In the genomic region with DNA sequence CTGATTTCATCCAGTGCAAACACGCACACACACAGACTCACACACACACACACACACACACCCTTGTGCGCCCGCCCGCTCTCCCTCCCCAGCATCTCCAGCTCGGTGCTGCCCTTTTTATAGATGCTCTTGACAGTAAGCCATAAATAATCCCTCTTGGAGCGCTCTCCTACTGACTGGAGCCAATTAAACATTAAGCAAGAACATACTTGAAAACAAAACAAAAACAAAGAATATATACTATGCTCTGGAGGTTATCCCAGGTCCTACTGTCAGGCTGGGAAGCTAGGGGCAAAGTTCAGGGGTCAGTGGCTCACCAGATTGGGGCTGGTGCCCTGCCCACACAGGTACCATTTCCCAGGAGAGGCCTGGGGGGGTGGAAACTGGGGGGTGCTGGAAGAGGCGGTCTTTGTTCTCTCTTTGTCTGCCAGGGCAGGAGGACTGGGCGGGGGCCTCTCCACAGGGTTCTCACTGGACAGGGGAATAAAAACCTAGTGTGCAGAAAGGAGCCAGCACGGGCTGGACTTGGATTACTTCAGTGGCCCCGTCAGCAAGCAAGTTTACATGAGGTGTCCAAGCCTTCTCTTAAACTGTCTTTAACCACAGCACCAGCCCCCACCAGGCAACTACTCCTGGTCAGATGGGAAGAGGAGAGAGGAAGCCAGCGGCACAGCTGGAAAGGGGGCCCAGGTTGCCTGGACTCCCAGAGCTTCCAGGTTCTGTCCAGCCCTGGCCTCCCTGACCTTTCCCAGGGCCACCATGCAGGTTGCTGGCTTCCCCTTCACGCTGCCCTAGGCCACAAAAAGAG, we compare ENCODE assay signal across 8 cellular contexts. TPM values are rescaled to one million over a fixed set of nuclear protein-coding genes. Genes with fewer than 3 reads are reported as not detected.
DNase-seq lines count a peak whose midpoint lies in the region; ATAC-seq, FAIRE-seq and TF ChIP-seq lines count a peak whose summit lies in the region.

No MANE protein-coding gene starts in this region.

- no peaks in the 10 kb centered on the region for H3K27me3 ChIP-seq in H1 (replicated peaks in 1 of 4; ENCODE audit: control insufficient read depth in 3 of 4, extremely low read depth in 1 of 4, insufficient read depth in 3 of 4, low read length in 3 of 4)

- H3K4me3 ChIP-seq in H1 (ENCODE audit: extremely low read depth in 1 of 4, insufficient read depth in 2 of 4, low read depth in 3 of 4, low read length in 4 of 4) = peak overlapping the region in 1 of 4 experiments; percentile 26; a peak in 2 of 8 replicates

- 74% methylated on average over 12 of the region's 12 CpGs; no CpG with 5 or more reads in 1 of the 2 experiments for WGBS in H1 (ENCODE audit: extremely low coverage in 1 of 2, insufficient coverage in 1 of 2, insufficient read length in 1 of 2, insufficient replicate concordance in 2 of 2, low coverage in 1 of 2, low lambda C conversion rate in 2 of 2, missing lambda C conversion rate in 1 of 2), 2 experiments

- FAIRE-seq in H1 (lab: Jason Lieb, UNC) = no peak

- no peak overlapping the region for H3K14ac ChIP-seq in H1 (ENCODE audit: insufficient read length)

- H3K9me3 ChIP-seq in H1 (ENCODE audit: insufficient read depth in 2 of 2, low read depth in 1 of 2, low read length in 1 of 2) = no peaks in the 10 kb centered on the region

- no peaks in the 10 kb centered on the region for H3K79me1 ChIP-seq in H1 (ENCODE audit: low read depth, low read length)

- no peaks in the 10 kb centered on the region for H3K27me3 Mint-ChIP-seq in activated T-helper 2 cell treated with anti-CD3 and anti-CD28 coated beads, Interferon-gamma antibody, Interleukin-2, Interleukin-4, amounts not matched to agents 10 μg/mL and 5 μg/mL and 100 μg/mL, durations not matched to agents 14 hours and 24 hours and 36 hours (ENCODE audit: low read depth)

- H3K27ac ChIP-seq in H1 (ENCODE audit: low read depth, low read length) = peak overlapping the region; percentile 36; the same call in 1 of the 2 replicates

- intact Hi-C loops in activated T-helper 2 cell treated with anti-CD3 and anti-CD28 coated beads, Interferon-gamma antibody, Interleukin-2, Interleukin-4, amounts not matched to agents 10 μg/mL and 5 μg/mL and 100 μg/mL, durations not matched to agents 14 hours and 24 hours and 36 hours (cut with micrococcal nuclease) = no loop called here

- no peak overlapping the region for H4K5ac ChIP-seq in H1 (ENCODE audit: insufficient read length, low read depth, low read length)

- H3K4me3 Mint-ChIP-seq in activated T-helper 2 cell treated with anti-CD3 and anti-CD28 coated beads, Interferon-gamma antibody, Interleukin-2, Interleukin-4, amounts not matched to agents 10 μg/mL and 5 μg/mL and 100 μg/mL, durations not matched to agents 14 hours and 24 hours and 36 hours (ENCODE audit: low read depth) = no peak overlapping the region

- CTCF ChIA-PET in H1 (lab: Charles Lee; ENCODE audit: partially characterized antibody) = interaction anchor here (0.7 to 23.9 kb wide), 11 partner anchors 8 to 217 kb away, joined by 3 to 406 read pairs (median 4); a partner anchor contains a TSS

- peak overlapping the region; percentile 24 for H3K56ac ChIP-seq in H1 (replicated peaks; ENCODE audit: insufficient read length, low read depth, low read length)

- no peak overlapping the region for H2BK120ac ChIP-seq in H1 (replicated peaks; ENCODE audit: low read depth, low read length)

- POLR2A ChIA-PET in H1 (lab: Charles Lee; ENCODE audit: partially characterized antibody) = interaction anchor here (0.6 to 2.9 kb wide), 7 partner anchors 10 to 315 kb away, joined by 3 to 15 read pairs (median 3); a partner anchor contains a TSS

- TF ChIP-seq EP300 in H1 (IDR thresholded peaks at IDR 0.05; ENCODE audit: borderline replicate concordance in 1 of 2, low read depth in 2 of 2, low read length in 2 of 2) = no peak

- H2BK5ac ChIP-seq in H1 (ENCODE audit: low read depth, low read length) = peak overlapping the region; percentile 69; the same call in 1 of the 2 replicates

- TF ChIP-seq CTCF in H1 (IDR thresholded peaks at IDR 0.05; ENCODE audit: control extremely low read depth in 1 of 3, insufficient read depth in 1 of 3, low read depth in 1 of 3, low read length in 3 of 3) (no peak), omental fat pad (IDR thresholded peaks at IDR 0.05) (no peak)

- peak overlapping the region; percentile 51 for H3K18ac ChIP-seq in H1 (ENCODE audit: extremely low read depth, low read length)

- peaks cover 0 to 2% of the 10 kb centered on the region in 2 experiments for H4K20me1 ChIP-seq in H1 (replicated peaks in 1 of 2; ENCODE audit: control insufficient read depth in 1 of 2, insufficient read depth in 2 of 2, low read length in 2 of 2)

- no peak overlapping the region for H3K4ac ChIP-seq in H1 (replicated peaks; ENCODE audit: insufficient read length, low read depth, low read length)

- H3K4me1 ChIP-seq in H1 (replicated peaks in 1 of 4; ENCODE audit: control insufficient read depth in 3 of 4, insufficient read depth in 4 of 4, low read length in 3 of 4) = peaks cover 22 to 65% (median 46%) of the 10 kb centered on the region in 4 experiments

- H3K27ac Mint-ChIP-seq in activated T-helper 2 cell treated with anti-CD3 and anti-CD28 coated beads, Interferon-gamma antibody, Interleukin-2, Interleukin-4, amounts not matched to agents 10 μg/mL and 5 μg/mL and 100 μg/mL, durations not matched to agents 14 hours and 24 hours and 36 hours = no peak overlapping the region

- H3K9ac ChIP-seq in H1 (replicated peaks in 1 of 4; ENCODE audit: extremely low read depth in 1 of 4, low read depth in 3 of 4, low read length in 3 of 4) = no peak overlapping the region; a peak in 1 of 7 replicates

- H3K4me2 ChIP-seq in H1 (ENCODE audit: insufficient read depth in 1 of 2, low read depth in 2 of 2, low read length in 2 of 2) = peak overlapping the region; percentile 49 to 58

- H3K4me1 Mint-ChIP-seq in activated T-helper 2 cell treated with anti-CD3 and anti-CD28 coated beads, Interferon-gamma antibody, Interleukin-2, Interleukin-4, amounts not matched to agents 10 μg/mL and 5 μg/mL and 100 μg/mL, durations not matched to agents 14 hours and 24 hours and 36 hours (ENCODE audit: low read depth) = peaks cover 33% of the 10 kb centered on the region

- H4K91ac ChIP-seq in H1 (replicated peaks; ENCODE audit: insufficient read length, low read length) = peak overlapping the region; percentile 17

- no peak overlapping the region for H2AFZ ChIP-seq in H1 (ENCODE audit: low read length)

- H2BK12ac ChIP-seq in H1 (ENCODE audit: low read depth, low read length) = peak overlapping the region; percentile 42; the same call in 1 of the 2 replicates

- no peaks in the 10 kb centered on the region for H3K79me2 ChIP-seq in H1 (ENCODE audit: control insufficient read depth in 1 of 2, insufficient read depth in 2 of 2, low read length in 2 of 2)

- TF ChIP-seq RAD21 in H1 (IDR thresholded peaks at IDR 0.05 in 1 of 2, conservative IDR thresholded peaks at IDR 0.05 in 1 of 2; ENCODE audit: low read depth in 2 of 2, low read length in 2 of 2) = no peak

- H3K23me2 ChIP-seq in H1 (ENCODE audit: low read depth, low read length) = no peaks in the 10 kb centered on the region; the same call in 1 of the 2 replicates

- H4K8ac ChIP-seq in H1 (ENCODE audit: extremely low read depth, insufficient read depth, low read length) = no peak overlapping the region

- H2BK15ac ChIP-seq in H1 (ENCODE audit: low read length) = peak overlapping the region; percentile 62; the same call in 1 of the 2 replicates

- H2AK5ac ChIP-seq in H1 (ENCODE audit: low read depth, low read length) = peak overlapping the region; percentile 34; the same call in 1 of the 2 replicates

- H3K9me3 Mint-ChIP-seq in activated T-helper 2 cell treated with anti-CD3 and anti-CD28 coated beads, Interferon-gamma antibody, Interleukin-2, Interleukin-4, amounts not matched to agents 10 μg/mL and 5 μg/mL and 100 μg/mL, durations not matched to agents 14 hours and 24 hours and 36 hours = no peaks in the 10 kb centered on the region

- no peak for TF ChIP-seq POLR2A in H1 (IDR thresholded peaks at IDR 0.05; ENCODE audit: control extremely low read depth in 1 of 2, low read depth in 2 of 2, low read length in 2 of 2)

- peak; percentile 73 for ATAC-seq in omental fat pad (ENCODE audit: low FRiP score)
- no peak for ATAC-seq in HG03457 (IDR thresholded peaks at IDR 0.05; ENCODE audit: unreplicated experiment)

- H3K23ac ChIP-seq in H1 (ENCODE audit: insufficient read length) = no peak overlapping the region

- peaks cover 28% of the 10 kb centered on the region for H3K36me3 Mint-ChIP-seq in activated T-helper 2 cell treated with anti-CD3 and anti-CD28 coated beads, Interferon-gamma antibody, Interleukin-2, Interleukin-4, amounts not matched to agents 10 μg/mL and 5 μg/mL and 100 μg/mL, durations not matched to agents 14 hours and 24 hours and 36 hours (ENCODE audit: low read depth)

- peak overlapping the region; percentile 16 for H2BK20ac ChIP-seq in H1 (ENCODE audit: low read length)

- peaks cover 0 to 13% (median 0%) of the 10 kb centered on the region in 4 experiments; a peak in 2 of 8 replicates for H3K36me3 ChIP-seq in H1 (ENCODE audit: control insufficient read depth in 2 of 4, insufficient read depth in 4 of 4, low read length in 3 of 4)

- DNase-seq in GM04504 (ENCODE audit: low read depth) (peak; percentile 93), NCI-H446 treated with DMSO at 0.1 percent for 48 hours (lab: John Stamatoyannopoulos, UW) (peak; percentile 85), H1 (ENCODE audit: low read depth in 1 of 2, low spot score in 2 of 2) (no peak), omental fat pad (ENCODE audit: low spot score) (no peak), iPS-NIHi11 (ENCODE audit: low spot score) (no peak)
- no peak for DNase-seq in activated T-helper 2 cell treated with anti-CD3 and anti-CD28 coated beads, Interferon-gamma antibody, Interleukin-2, Interleukin-4, amounts not matched to agents 10 μg/mL and 5 μg/mL and 100 μg/mL, durations not matched to agents 14 hours and 24 hours and 36 hours (ENCODE audit: low spot score)
- no peak for DNase-seq in stimulated activated CD4-positive, alpha-beta T cell treated with anti-CD3 and anti-CD28 coated beads, Interleukin-15, amount 100 ng/mL, for 24 hours

RNA-seq across cellular contexts. Expression of a gene that starts 16.1 kb away (rescaled TPM):
- 24.2 and 30.9 TPM in 2 replicates for total RNA-seq in H1 (2021; fragmentation: NEBNext Ultra II Directional; extraction: Animal tissue kit (Norgen Biotek cat#: 25700))
- 21.2 and 29.0 TPM in 2 replicates for polyA plus RNA-seq in H1 (2011; rRNA removed)
- polyA plus RNA-seq in H1 (2011; cell fraction: cytosol; rRNA removed) = 23.4 TPM
- 28.4 TPM for polyA plus RNA-seq in H1 (2011; cell fraction: nucleus; rRNA removed)
- 20.6 to 25.4 TPM (median 23.4 TPM) in 4 replicates for polyA plus RNA-seq in H1 (2012, experiment 1 of 2)
- polyA plus RNA-seq in H1 (2012, experiment 2 of 2) = 20.0 TPM
- 9.5 TPM for polyA plus RNA-seq in H1 (2013, experiment 1 of 2)
- 9.4 TPM for polyA plus RNA-seq in H1 (2013, experiment 2 of 2)
- polyA minus RNA-seq in H1 (2011; rRNA and poly(A)+ RNA removed) = 36.9 and 38.5 TPM in 2 replicates
- 23.9 TPM for polyA minus RNA-seq in H1 (2011; cell fraction: cytosol; rRNA and poly(A)+ RNA removed)
- polyA minus RNA-seq in H1 (2011; cell fraction: nucleus; rRNA and poly(A)+ RNA removed) = 28.7 TPM
- 1 to 10 TPM; 3.7 to 7.7 (median 5.3) TPM for total RNA-seq in omental fat pad
- 16.1 and 17.9 TPM in 2 replicates for total RNA-seq in activated T-helper 2 cell treated with anti-CD3 and anti-CD28 coated beads, Interferon-gamma antibody, Interleukin-2, Interleukin-4, amounts not matched to agents 10 μg/mL and 5 μg/mL and 100 μg/mL, durations not matched to agents 14 hours and 24 hours and 36 hours

RNA-seq across cellular contexts. Expression of a gene that starts 53.6 kb away (rescaled TPM):
- total RNA-seq in H1 (2021; fragmentation: NEBNext Ultra II Directional; extraction: Animal tissue kit (Norgen Biotek cat#: 25700)) = 180 and 186 TPM in 2 replicates
- polyA plus RNA-seq in H1 (2011; rRNA removed) = 121 and 223 TPM in 2 replicates
- 315 TPM for polyA plus RNA-seq in H1 (2011; cell fraction: cytosol; rRNA removed)
- polyA plus RNA-seq in H1 (2011; cell fraction: nucleus; rRNA removed) = 77.6 TPM
- 220 to 294 TPM (median 265 TPM) in 4 replicates for polyA plus RNA-seq in H1 (2012, experiment 1 of 2)
- polyA plus RNA-seq in H1 (2012, experiment 2 of 2) = 56.5 TPM
- polyA plus RNA-seq in H1 (2013, experiment 1 of 2) = 426 TPM
- 449 TPM for polyA plus RNA-seq in H1 (2013, experiment 2 of 2)
- polyA minus RNA-seq in H1 (2011; rRNA and poly(A)+ RNA removed) = 60.9 and 61.3 TPM in 2 replicates
- 75.2 TPM for polyA minus RNA-seq in H1 (2011; cell fraction: cytosol; rRNA and poly(A)+ RNA removed)
- 50.3 TPM for polyA minus RNA-seq in H1 (2011; cell fraction: nucleus; rRNA and poly(A)+ RNA removed)
- total RNA-seq in omental fat pad = 100 to 1,000 TPM; 276 to 299 (median 286) TPM
- total RNA-seq in activated T-helper 2 cell treated with anti-CD3 and anti-CD28 coated beads, Interferon-gamma antibody, Interleukin-2, Interleukin-4, amounts not matched to agents 10 μg/mL and 5 μg/mL and 100 μg/mL, durations not matched to agents 14 hours and 24 hours and 36 hours = 160 and 167 TPM in 2 replicates

Comparison
In these comparisons a context has a peak if more than half of its experiments do, and no peak if none do; other contexts are left out.
1. DNase-seq: peak in GM04504 (single experiment) and NCI-H446 treated with DMSO at 0.1 percent for 48 hours (single experiment); none in H1 (0 of 2), omental fat pad (single experiment), activated T-helper 2 cell treated with anti-CD3 and anti-CD28 coated beads, Interferon-gamma antibody, Interleukin-2, Interleukin-4, amounts not matched to agents 10 μg/mL and 5 μg/mL and 100 μg/mL, durations not matched to agents 14 hours and 24 hours and 36 hours (single experiment), iPS-NIHi11 (single experiment) and stimulated activated CD4-positive, alpha-beta T cell treated with anti-CD3 and anti-CD28 coated beads, Interleukin-15, amount 100 ng/mL, for 24 hours (single experiment).